ENCODE assay signal across 8 cellular contexts in genomic region chr14:93648440-93649168, GRCh38.
A peak's percentile ranks its signal among the peaks of the same experiment; 100 is the strongest.
DNase-seq lines count a peak whose midpoint lies in the region; ATAC-seq and TF ChIP-seq lines count a peak whose summit lies in the region.

No MANE protein-coding gene starts in this region.

- no peaks in the 10 kb centered on the region for H3K9me3 Mint-ChIP-seq in activated CD8-positive, alpha-beta T cell treated with anti-CD3 and anti-CD28 coated beads, Interleukin-2, amount 10 ng/mL, durations not matched to agents 7 days and 5 days (ENCODE audit: insufficient read depth)
- no peaks in the 10 kb centered on the region for H3K9me3 Mint-ChIP-seq in CD4-positive, alpha-beta T cell

- peak; percentile 16 for TF ChIP-seq CTCF in liver (IDR thresholded peaks at IDR 0.05; ENCODE audit: low read depth, low read length, missing input control)
- no peak for TF ChIP-seq CTCF in CD4-positive, alpha-beta T cell (IDR thresholded peaks at IDR 0.05)

- H3K27ac ChIP-seq in liver (ENCODE audit: low read depth in 1 of 2, low read length in 2 of 2) (no peak overlapping the region), caudate nucleus (ENCODE audit: low read depth, low read length) (no peak overlapping the region)
- H3K27ac ChIP-seq in CD4-positive, alpha-beta T cell (ENCODE audit: low read depth, low read length), result no peak overlapping the region

- H3K36me3 Mint-ChIP-seq in activated CD8-positive, alpha-beta T cell treated with anti-CD3 and anti-CD28 coated beads, Interleukin-2, amount 10 ng/mL, durations not matched to agents 7 days and 5 days (ENCODE audit: low read depth), result no peaks in the 10 kb centered on the region
- no peaks in the 10 kb centered on the region for H3K36me3 Mint-ChIP-seq in CD4-positive, alpha-beta T cell (ENCODE audit: low read depth)

- ATAC-seq in activated CD8-positive, alpha-beta T cell treated with anti-CD3 and anti-CD28 coated beads, Interleukin-2, amount 10 ng/mL, durations not matched to agents 7 days and 5 days, result peak; percentile 58
- ATAC-seq in CD4-positive, alpha-beta T cell (ENCODE audit: poor library complexity), result no peak
- ATAC-seq in HG02981 (IDR thresholded peaks at IDR 0.05; ENCODE audit: unreplicated experiment), result no peak

- TF ChIP-seq RAD21 in liver (IDR thresholded peaks at IDR 0.05), result peak; percentile 33 to 56

- no peak overlapping the region for H3K4me3 Mint-ChIP-seq in activated CD8-positive, alpha-beta T cell treated with anti-CD3 and anti-CD28 coated beads, Interleukin-2, amount 10 ng/mL, durations not matched to agents 7 days and 5 days
- no peak overlapping the region for H3K4me3 Mint-ChIP-seq in CD4-positive, alpha-beta T cell

- peaks cover 7% of the 10 kb centered on the region for H3K27me3 Mint-ChIP-seq in activated CD8-positive, alpha-beta T cell treated with anti-CD3 and anti-CD28 coated beads, Interleukin-2, amount 10 ng/mL, durations not matched to agents 7 days and 5 days (ENCODE audit: low read depth)
- H3K27me3 Mint-ChIP-seq in CD4-positive, alpha-beta T cell, result peaks cover 53% of the 10 kb centered on the region

- CTCF ChIA-PET in activated CD8-positive, alpha-beta T cell treated with anti-CD3 and anti-CD28 coated beads, Interleukin-2, amount 10 ng/mL, durations not matched to agents 7 days and 5 days (lab: Charles Lee), result interaction anchor here (1.0 to 1.1 kb wide), 2 partner anchors 13 to 257 kb away, joined by 3 read pairs; no protein-coding TSS in a partner anchor
- CTCF ChIA-PET in CD4-positive, alpha-beta T cell (lab: Charles Lee), result no interaction called here

- H3K27ac Mint-ChIP-seq in activated CD8-positive, alpha-beta T cell treated with anti-CD3 and anti-CD28 coated beads, Interleukin-2, amount 10 ng/mL, durations not matched to agents 7 days and 5 days, result no peak overlapping the region
- H3K27ac Mint-ChIP-seq in CD4-positive, alpha-beta T cell, result no peak overlapping the region

- no peaks in the 10 kb centered on the region for H3K4me1 ChIP-seq in liver (ENCODE audit: control insufficient read depth in 4 of 4, insufficient read depth in 4 of 4, low read length in 3 of 4)

- H3K9me3 ChIP-seq in liver (ENCODE audit: control insufficient read depth in 4 of 4, low read length in 3 of 4), result no peaks in the 10 kb centered on the region
- H3K9me3 ChIP-seq in CD4-positive, alpha-beta T cell (ENCODE audit: control insufficient read depth, low read length), result no peaks in the 10 kb centered on the region

- peak; percentile 20 for DNase-seq in NCI-H1105 treated with DMSO at 0.1 percent for 48 hours (lab: John Stamatoyannopoulos, UW)
- DNase-seq in NCI-H1105 (lab: John Stamatoyannopoulos, UW), result no peak
- peak; percentile 74 to 85 for DNase-seq in Kasumi-1 (lab: John Stamatoyannopoulos, UW)
- DNase-seq in activated CD8-positive, alpha-beta T cell treated with anti-CD3 and anti-CD28 coated beads, Interleukin-2, amount 10 ng/mL, durations not matched to agents 7 days and 5 days, result peak; percentile 22
- DNase-seq in caudate nucleus (lab: John Stamatoyannopoulos, UW), result no peak
- no peak for DNase-seq in CD4-positive, alpha-beta T cell

- H3K27me3 ChIP-seq in liver (ENCODE audit: control insufficient read depth in 4 of 4, insufficient read depth in 4 of 4, low read length in 3 of 4), result peaks cover 0 to 1% (median 0%) of the 10 kb centered on the region in 4 donors
- peaks cover 25% of the 10 kb centered on the region for H3K27me3 ChIP-seq in CD4-positive, alpha-beta T cell (ENCODE audit: control insufficient read depth, insufficient read depth, low read length)

- H3K36me3 ChIP-seq in liver (ENCODE audit: control insufficient read depth in 4 of 4, insufficient read depth in 3 of 4, low read depth in 1 of 4, low read length in 3 of 4), result no peaks in the 10 kb centered on the region

- no peak overlapping the region for H3K9ac ChIP-seq in liver (ENCODE audit: low read depth in 1 of 2, low read length in 2 of 2)

- POLR2A ChIA-PET in activated CD8-positive, alpha-beta T cell treated with anti-CD3 and anti-CD28 coated beads, Interleukin-2, amount 10 ng/mL, durations not matched to agents 7 days and 5 days (lab: Charles Lee), result no interaction called here
- POLR2A ChIA-PET in CD4-positive, alpha-beta T cell (lab: Charles Lee), result no interaction called here

- 49% methylated on average over 5 of the region's 5 CpGs for WGBS in liver

- intact Hi-C loops in CD4-positive, alpha-beta T cell (cut with DNase I, micrococcal nuclease), result no loop called here

- H3K4me3 ChIP-seq in liver (ENCODE audit: low read depth in 1 of 3, low read length in 3 of 3), result no peak overlapping the region

- no peaks in the 10 kb centered on the region for H3K4me1 Mint-ChIP-seq in activated CD8-positive, alpha-beta T cell treated with anti-CD3 and anti-CD28 coated beads, Interleukin-2, amount 10 ng/mL, durations not matched to agents 7 days and 5 days (ENCODE audit: low read depth)
- no peaks in the 10 kb centered on the region for H3K4me1 Mint-ChIP-seq in CD4-positive, alpha-beta T cell (ENCODE audit: low read depth)

TF ChIP-seq in liver, 16 proteins besides CTCF, POLR2A, EP300 and RAD21:
- no peak for TF ChIP-seq EGR1 (IDR thresholded peaks at IDR 0.05; ENCODE audit: low read depth in 2 of 2)
- no peak for TF ChIP-seq HNF4G (IDR thresholded peaks at IDR 0.05)
- no peak for TF ChIP-seq NR2F2 (IDR thresholded peaks at IDR 0.05)
- TF ChIP-seq FOXA2 (IDR thresholded peaks at IDR 0.05), result no peak
- TF ChIP-seq, protein P1, sequence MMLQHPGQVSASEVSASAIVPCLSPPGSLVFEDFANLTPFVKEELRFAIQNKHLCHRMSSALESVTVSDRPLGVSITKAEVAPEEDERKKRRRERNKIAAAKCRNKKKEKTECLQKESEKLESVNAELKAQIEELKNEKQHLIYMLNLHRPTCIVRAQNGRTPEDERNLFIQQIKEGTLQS (IDR thresholded peaks at IDR 0.05), result no peak
- TF ChIP-seq ZBTB33 (IDR thresholded peaks at IDR 0.05), result no peak
- no peak for TF ChIP-seq GABPA (IDR thresholded peaks at IDR 0.05 in 1 of 2, conservative IDR thresholded peaks at IDR 0.05 in 1 of 2)
- no peak for TF ChIP-seq MAX (IDR thresholded peaks at IDR 0.05)
- TF ChIP-seq YY1 (IDR thresholded peaks at IDR 0.05), result no peak
- TF ChIP-seq FOXA1 (IDR thresholded peaks at IDR 0.05), result no peak
- no peak for TF ChIP-seq REST (IDR thresholded peaks at IDR 0.05)
TF ChIP-seq in liver: peak in this region for 0.

Comparison
In these comparisons a context has a peak if more than half of its experiments do, and no peak if none do; other contexts are left out.
1. DNase-seq: peak in NCI-H1105 treated with DMSO at 0.1 percent for 48 hours (single experiment), Kasumi-1 (2 of 2) and activated CD8-positive, alpha-beta T cell treated with anti-CD3 and anti-CD28 coated beads, Interleukin-2, amount 10 ng/mL, durations not matched to agents 7 days and 5 days (single experiment); none in NCI-H1105 (single experiment), caudate nucleus (0 of 61) and CD4-positive, alpha-beta T cell (0 of 10).